ENCODE assay signal across 23 cellular contexts in the genomic region with DNA sequence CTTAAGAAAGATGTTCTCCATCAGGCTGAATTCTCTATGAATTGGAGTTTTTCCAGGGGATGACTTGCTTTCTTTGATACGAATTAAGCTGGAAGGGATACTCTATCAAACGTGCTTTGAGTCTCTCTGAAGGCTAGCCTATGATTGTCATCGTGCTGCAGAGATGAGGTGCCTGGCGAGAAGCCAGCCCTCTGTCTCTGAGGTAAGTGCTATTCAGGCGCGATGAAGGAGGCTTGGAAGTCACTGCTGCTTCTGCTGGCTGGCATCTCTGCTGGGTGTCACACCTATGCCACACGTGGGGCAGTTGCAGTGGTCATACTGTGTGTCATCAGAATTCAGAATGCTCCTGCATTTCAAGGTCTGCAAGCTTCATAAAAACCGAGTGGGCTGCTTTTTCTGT.
A peak's percentile ranks its signal among the peaks of the same experiment; 100 is the strongest.
DNase-seq lines count a peak whose midpoint lies in the region; TF ChIP-seq lines count a peak whose summit lies in the region.
"Had no signal": no experiment of that assay in that cellular context is flagged by ENCODE, and none has a peak within 500 bp of the region (broad histone marks: within the 10 kb centered on the region; RNA-seq: fewer than 3 reads in every experiment).

No MANE protein-coding gene starts in this region.

- DNase-seq in NCI-H187 (lab: John Stamatoyannopoulos, UW) (peak; percentile 7 to 39), NCI-H187 treated with DMSO at 0.1 percent for 48 hours (lab: John Stamatoyannopoulos, UW) (no peak), COR-L47 (lab: John Stamatoyannopoulos, UW) (peak; percentile 28), NCI-H1105 (lab: John Stamatoyannopoulos, UW) (peak; percentile 58), glomerular visceral epithelial cell (ENCODE audit: extremely low spot score) (peak; percentile 17), Caco-2 (no peak), medulla oblongata (ENCODE audit: extremely low spot score) (no peak), endodermal cell (no peak)
- DNase-seq: activated CD4-positive, alpha-beta T cell treated with anti-CD3 and anti-CD28 coated beads, Interleukin-2, amount 50 U/mL, for 1 hour; activated CD4-positive, CD25-positive, alpha-beta regulatory T cell; activated effector memory CD4-positive, alpha-beta T cell treated with Interleukin-2 at 50 U/mL for 16 hours; activated T-cell treated with anti-CD3 and anti-CD28 coated beads, Interleukin-2, amount 50 U/mL, for 1 hour; CD4-positive, CD25-positive, alpha-beta regulatory T cell; effector CD4-positive, alpha-beta T cell; H7; MM.1S; stimulated activated CD4-positive, alpha-beta T cell treated with anti-CD3 and anti-CD28 coated beads, Interleukin-2, amount 100 ng/mL, for 24 hours; stimulated activated naive CD8-positive, alpha-beta T cell treated with anti-CD3 and anti-CD28 coated beads, Interleukin-15, Interleukin-2, amounts not matched to agents 100 U/mL and 50 U/mL, for 24 hours had no signal

- H3K4me1 Mint-ChIP-seq in Caco-2 (ENCODE audit: low read depth, unreplicated experiment), result no peaks in the 10 kb centered on the region
- H3K4me1 Mint-ChIP-seq in endodermal cell, result peaks cover 2% of the 10 kb centered on the region
- H3K4me1 Mint-ChIP-seq: CD4-positive, CD25-positive, alpha-beta regulatory T cell had no signal

- no peak overlapping the region for H3K4me3 Mint-ChIP-seq in Caco-2 (ENCODE audit: unreplicated experiment)
- H3K4me3 Mint-ChIP-seq in endodermal cell, result no peak overlapping the region
- H3K4me3 Mint-ChIP-seq: CD4-positive, CD25-positive, alpha-beta regulatory T cell; neural progenitor cell had no signal

- no peak overlapping the region for H3K27ac ChIP-seq in endodermal cell (ENCODE audit: low read depth, low read length)
- H3K27ac ChIP-seq: A549, breast epithelium, HL-60, neural progenitor cell had no signal

- peaks cover 24% of the 10 kb centered on the region for H3K27me3 Mint-ChIP-seq in Caco-2 (ENCODE audit: insufficient read depth, unreplicated experiment)
- H3K27me3 Mint-ChIP-seq in endodermal cell (ENCODE audit: insufficient read depth), result no peaks in the 10 kb centered on the region
- H3K27me3 Mint-ChIP-seq: CD4-positive, CD25-positive, alpha-beta regulatory T cell had no signal

- no TSS peak for BruUV-seq in Caco-2 (replicated peaks; lab: Mats Ljungman, UMichigan)

- H3K9me3 ChIP-seq in Caco-2 (no peaks in the 10 kb centered on the region), endodermal cell (ENCODE audit: control insufficient read depth, low read length) (no peaks in the 10 kb centered on the region)
- H3K9me3 ChIP-seq: A549, breast epithelium had no signal

- H3K9ac ChIP-seq in endodermal cell (ENCODE audit: extremely low read depth, low read length, poor library complexity, severe bottlenecking), result no peak overlapping the region
- H3K9ac ChIP-seq: neural progenitor cell had no signal

- H3K36me3 Mint-ChIP-seq in Caco-2 (ENCODE audit: insufficient read depth, unreplicated experiment) (no peaks in the 10 kb centered on the region), endodermal cell (ENCODE audit: low read depth) (no peaks in the 10 kb centered on the region)
- H3K36me3 Mint-ChIP-seq: activated naive CD4-positive, alpha-beta T cell treated with anti-CD3 and anti-CD28 coated beads, Interleukin-2, amount 50 U/mL, for 72 hours; CD4-positive, CD25-positive, alpha-beta regulatory T cell had no signal

- 82 to 83% methylated on average over 8 of the region's 8 CpGs for WGBS in endodermal cell (ENCODE audit: insufficient coverage in 1 of 2, insufficient read length in 1 of 2), 2 experiments

- no peaks in the 10 kb centered on the region for H3K36me3 ChIP-seq in Caco-2 (ENCODE audit: control insufficient read depth, insufficient read depth, low read length)
- H3K36me3 ChIP-seq in endodermal cell (ENCODE audit: control insufficient read depth, insufficient read depth, low read length), result no peaks in the 10 kb centered on the region
- H3K36me3 ChIP-seq: breast epithelium, neural progenitor cell had no signal

- H3K4me3 ChIP-seq in Caco-2 (ENCODE audit: low read depth, low read length) (no peak overlapping the region), endodermal cell (ENCODE audit: low read length) (no peak overlapping the region)
- H3K4me3 ChIP-seq: A549, breast epithelium, neural progenitor cell had no signal

- H3K9me3 Mint-ChIP-seq in Caco-2 (ENCODE audit: unreplicated experiment) (no peaks in the 10 kb centered on the region), endodermal cell (peaks cover 4% of the 10 kb centered on the region)
- H3K9me3 Mint-ChIP-seq: activated naive CD4-positive, alpha-beta T cell treated with anti-CD3 and anti-CD28 coated beads, Interleukin-2, amount 50 U/mL, for 72 hours; CD4-positive, CD25-positive, alpha-beta regulatory T cell had no signal

- no peak for TF ChIP-seq CTCF in Caco-2 (IDR thresholded peaks at IDR 0.05; ENCODE audit: insufficient read depth in 1 of 2, low read depth in 1 of 2, low read length in 1 of 2, severe bottlenecking in 1 of 2, unreplicated experiment in 1 of 2)
- TF ChIP-seq CTCF in endodermal cell (conservative IDR thresholded peaks at IDR 0.05), result no peak

- CTCF ChIA-PET in Caco-2 (lab: Charles Lee), result no interaction called here

- POLR2A ChIA-PET in Caco-2 (lab: Charles Lee), result no interaction called here

- no peaks in the 10 kb centered on the region for H3K4me1 ChIP-seq in Caco-2
- H3K4me1 ChIP-seq in endodermal cell (ENCODE audit: control insufficient read depth, insufficient read depth, low read length), result no peaks in the 10 kb centered on the region
- H3K4me1 ChIP-seq: A549, breast epithelium had no signal

- intact Hi-C loops in Caco-2 (cut with micrococcal nuclease; ENCODE audit: unreplicated experiment), result no loop called here

- no peaks in the 10 kb centered on the region; the same call in 1 of the 2 replicates for H3K27me3 ChIP-seq in Caco-2 (replicated peaks; ENCODE audit: control insufficient read depth, insufficient read depth, low read length)
- no peaks in the 10 kb centered on the region for H3K27me3 ChIP-seq in endodermal cell (ENCODE audit: control insufficient read depth, insufficient read depth, low read length, poor library complexity, severe bottlenecking)

- H3K27ac Mint-ChIP-seq in Caco-2 (ENCODE audit: unreplicated experiment), result no peak overlapping the region
- no peak overlapping the region for H3K27ac Mint-ChIP-seq in endodermal cell
- H3K27ac Mint-ChIP-seq: activated naive CD4-positive, alpha-beta T cell treated with anti-CD3 and anti-CD28 coated beads, Interleukin-2, amount 50 U/mL, for 72 hours; CD4-positive, CD25-positive, alpha-beta regulatory T cell had no signal

Comparison
In these comparisons a context has a peak if more than half of its experiments do, and no peak if none do; other contexts are left out.
1. DNase-seq: peak in NCI-H187 (2 of 2), COR-L47 (single experiment), NCI-H1105 (single experiment) and glomerular visceral epithelial cell (single experiment); none in NCI-H187 treated with DMSO at 0.1 percent for 48 hours (single experiment), Caco-2 (0 of 2), medulla oblongata (single experiment) and endodermal cell (single experiment).